Comparison of ENCODE assay signal across 16 cellular contexts in genomic region chr7:97025130-97025499, GRCh38. TPM values are rescaled to one million over a fixed set of nuclear protein-coding genes. Genes with fewer than 3 reads are reported as not detected.
DNase-seq lines count a peak whose midpoint lies in the region; ATAC-seq and TF ChIP-seq lines count a peak whose summit lies in the region.
"Had no signal": no experiment of that assay in that cellular context is flagged by ENCODE, and none has a peak within 500 bp of the region (broad histone marks: within the 10 kb centered on the region; RNA-seq: fewer than 3 reads in every experiment).

No MANE protein-coding gene starts in this region.

- H2BK5ac ChIP-seq in mesendoderm (ENCODE audit: low read length) = no peak overlapping the region

- POLR2A ChIA-PET in SK-N-SH (lab: Yijun Ruan, JAX) = no interaction called here

- H3K9me2 ChIP-seq in SK-N-SH = no peaks in the 10 kb centered on the region

- no peak for TF ChIP-seq EP300 in SK-N-SH (IDR thresholded peaks at IDR 0.05; ENCODE audit: borderline replicate concordance in 1 of 2, low read depth in 1 of 2, low read length in 1 of 2)

- no peak overlapping the region for H4K5ac ChIP-seq in mesendoderm (ENCODE audit: low read length)

- peaks cover 22% of the 10 kb centered on the region for H3K27me3 ChIP-seq in SK-N-SH (ENCODE audit: insufficient read depth)
- peaks cover 34% of the 10 kb centered on the region for H3K27me3 ChIP-seq in mesendoderm (ENCODE audit: insufficient read depth, low read length, poor library complexity)
- peaks cover 39 to 63% (median 60%) of the 10 kb centered on the region in 5 donors for H3K27me3 ChIP-seq in subcutaneous abdominal adipose tissue (ENCODE audit: control insufficient read depth in 5 of 5, insufficient read depth in 4 of 5, low read length in 5 of 5)

- H3K4me2 ChIP-seq in SK-N-SH = peak overlapping the region; percentile 97
- peak overlapping the region; percentile 94 for H3K4me2 ChIP-seq in mesendoderm (ENCODE audit: low read length)

- peak overlapping the region in 1 of 2 experiments; percentile 63; a peak in 3 of 4 replicates for H3K4me3 ChIP-seq in SK-N-SH (ENCODE audit: low read depth in 2 of 2, low read length in 1 of 2)
- H3K4me3 ChIP-seq in mesendoderm (ENCODE audit: low read length) = no peak overlapping the region
- H3K4me3 ChIP-seq in subcutaneous abdominal adipose tissue (ENCODE audit: low read depth in 1 of 5, low read length in 5 of 5) = peak overlapping the region in 4 of 5 donors; percentile 47 to 66 (median 53)

- WGBS in SK-N-SH (ENCODE audit: low lambda C conversion rate) = 72% methylated on average over 8 of the region's 8 CpGs
- no CpG with 5 or more reads among the region's 8 CpGs for WGBS in mesendoderm (ENCODE audit: extremely low coverage, insufficient coverage, low lambda C conversion rate)

- H3F3A ChIP-seq in SK-N-SH (replicated peaks; ENCODE audit: insufficient read depth) = no peaks in the 10 kb centered on the region

- peaks cover 80% of the 10 kb centered on the region for H3K27me3 Mint-ChIP-seq in activated T-helper 1 cell treated with anti-CD3 and anti-CD28 coated beads, Interleukin-12 subunit alpha, Interleukin-12 subunit beta, Interleukin-2, Interleukin-4 antibody, amounts not matched to agents 30 ng/mL and 10 ng/mL and 1 ng/mL, durations not matched to agents 14 hours and 24 hours and 36 hours (ENCODE audit: insufficient read depth)

- no peak for TF ChIP-seq RAD21 in SK-N-SH (IDR thresholded peaks at IDR 0.05; ENCODE audit: low read length)

- no peak overlapping the region for H4K8ac ChIP-seq in mesendoderm (ENCODE audit: low read depth, low read length)

- no peak overlapping the region for H3K4ac ChIP-seq in mesendoderm (ENCODE audit: low read depth, low read length)

- no peaks in the 10 kb centered on the region for H3K9me3 ChIP-seq in SK-N-SH
- H3K9me3 ChIP-seq in subcutaneous abdominal adipose tissue (ENCODE audit: control insufficient read depth in 5 of 5, low read length in 5 of 5) = no peaks in the 10 kb centered on the region
- H3K9me3 ChIP-seq: right atrium auricular region had no signal

- no peak overlapping the region for H3K27ac ChIP-seq in SK-N-SH (ENCODE audit: low read depth in 2 of 2, low read length in 1 of 2)
- no peak overlapping the region for H3K27ac ChIP-seq in mesendoderm (ENCODE audit: low read depth, low read length)
- no peak overlapping the region for H3K27ac ChIP-seq in subcutaneous abdominal adipose tissue (ENCODE audit: low read depth, low read length)
- H3K27ac ChIP-seq: right atrium auricular region had no signal

- H3K9me3 Mint-ChIP-seq in activated T-helper 1 cell treated with anti-CD3 and anti-CD28 coated beads, Interleukin-12 subunit alpha, Interleukin-12 subunit beta, Interleukin-2, Interleukin-4 antibody, amounts not matched to agents 30 ng/mL and 10 ng/mL and 1 ng/mL, durations not matched to agents 14 hours and 24 hours and 36 hours = no peaks in the 10 kb centered on the region

- peaks cover 0 to 12% of the 10 kb centered on the region in 2 experiments; a peak in 1 of 4 replicates for H3K4me1 ChIP-seq in SK-N-SH (ENCODE audit: control insufficient read depth in 1 of 2, insufficient read depth in 2 of 2, low read depth in 1 of 2, low read length in 1 of 2)
- peaks cover 4% of the 10 kb centered on the region for H3K4me1 ChIP-seq in mesendoderm (ENCODE audit: control insufficient read depth, low read depth, low read length)
- H3K4me1 ChIP-seq in subcutaneous abdominal adipose tissue (ENCODE audit: control insufficient read depth in 5 of 5, insufficient read depth in 5 of 5, low read length in 5 of 5) = peaks cover 5 to 54% (median 46%) of the 10 kb centered on the region in 5 donors

- no peaks in the 10 kb centered on the region for H4K20me1 ChIP-seq in SK-N-SH (ENCODE audit: insufficient read depth)

- H3K56ac ChIP-seq in mesendoderm (ENCODE audit: low read length) = no peak overlapping the region

- no peak overlapping the region for H2AFZ ChIP-seq in SK-N-SH (ENCODE audit: low read depth)

- ATAC-seq in SK-N-SH treated with all-trans-retinoic acid at 6 μM for 48 hours (no peak), GM18909 (IDR thresholded peaks at IDR 0.05; ENCODE audit: poor library complexity, unreplicated experiment) (no peak)

- DNase-seq in SK-N-SH = no peak
- DNase-seq in activated T-helper 1 cell treated with anti-CD3 and anti-CD28 coated beads, Interleukin-12 subunit alpha, Interleukin-12 subunit beta, Interleukin-2, Interleukin-4 antibody, amounts not matched to agents 30 ng/mL and 10 ng/mL and 1 ng/mL, durations not matched to agents 14 hours and 24 hours and 36 hours (ENCODE audit: low spot score) = no peak
- no peak for DNase-seq in mesendoderm
- no peak for DNase-seq in HK-2 (ENCODE audit: unreplicated experiment)
- DNase-seq in NCI-H1092 treated with DMSO at 0.1 percent for 48 hours (lab: John Stamatoyannopoulos, UW) = no peak
- DNase-seq: ACHN; activated CD4-positive, alpha-beta T cell treated with anti-CD3 and anti-CD28 coated beads, Interleukin-2, amount 50 U/mL, for 4 hours; stimulated activated naive CD4-positive, alpha-beta T cell; T1000 had no signal

- H2BK120ac ChIP-seq in mesendoderm (ENCODE audit: low read depth, low read length) = no peak overlapping the region

- H3K36me3 Mint-ChIP-seq in activated T-helper 1 cell treated with anti-CD3 and anti-CD28 coated beads, Interleukin-12 subunit alpha, Interleukin-12 subunit beta, Interleukin-2, Interleukin-4 antibody, amounts not matched to agents 30 ng/mL and 10 ng/mL and 1 ng/mL, durations not matched to agents 14 hours and 24 hours and 36 hours (ENCODE audit: low read depth) = peaks cover 8% of the 10 kb centered on the region

- H3K4me3 Mint-ChIP-seq in activated T-helper 1 cell treated with anti-CD3 and anti-CD28 coated beads, Interleukin-12 subunit alpha, Interleukin-12 subunit beta, Interleukin-2, Interleukin-4 antibody, amounts not matched to agents 30 ng/mL and 10 ng/mL and 1 ng/mL, durations not matched to agents 14 hours and 24 hours and 36 hours = no peak overlapping the region

- H3K79me2 ChIP-seq in SK-N-SH (ENCODE audit: insufficient read depth) (no peaks in the 10 kb centered on the region), mesendoderm (ENCODE audit: control insufficient read depth, insufficient read depth, low read length) (no peaks in the 10 kb centered on the region)

- H3K9ac ChIP-seq in SK-N-SH (no peak overlapping the region), mesendoderm (ENCODE audit: low read length) (no peak overlapping the region), subcutaneous abdominal adipose tissue (ENCODE audit: low read length in 5 of 5) (no peak overlapping the region)

- no peaks in the 10 kb centered on the region for H3K79me1 ChIP-seq in mesendoderm (ENCODE audit: low read length)

- H3K18ac ChIP-seq in mesendoderm (ENCODE audit: low read length) = no peak overlapping the region

- H3K23ac ChIP-seq in mesendoderm (ENCODE audit: low read length) = no peak overlapping the region

- peaks cover 27% of the 10 kb centered on the region for H3K4me1 Mint-ChIP-seq in activated T-helper 1 cell treated with anti-CD3 and anti-CD28 coated beads, Interleukin-12 subunit alpha, Interleukin-12 subunit beta, Interleukin-2, Interleukin-4 antibody, amounts not matched to agents 30 ng/mL and 10 ng/mL and 1 ng/mL, durations not matched to agents 14 hours and 24 hours and 36 hours (ENCODE audit: low read depth)

- peak overlapping the region; percentile 29 for H3K27ac Mint-ChIP-seq in activated T-helper 1 cell treated with anti-CD3 and anti-CD28 coated beads, Interleukin-12 subunit alpha, Interleukin-12 subunit beta, Interleukin-2, Interleukin-4 antibody, amounts not matched to agents 30 ng/mL and 10 ng/mL and 1 ng/mL, durations not matched to agents 14 hours and 24 hours and 36 hours

- intact Hi-C loops in activated T-helper 1 cell treated with anti-CD3 and anti-CD28 coated beads, Interleukin-12 subunit alpha, Interleukin-12 subunit beta, Interleukin-2, Interleukin-4 antibody, amounts not matched to agents 30 ng/mL and 10 ng/mL and 1 ng/mL, durations not matched to agents 14 hours and 24 hours and 36 hours (cut with micrococcal nuclease) = loop anchor here (5.0 kb wide), 1 partner anchor 33 kb away; no protein-coding TSS in a partner anchor

- H3K36me3 ChIP-seq in SK-N-SH (replicated peaks in 1 of 2; ENCODE audit: control insufficient read depth in 1 of 2, insufficient read depth in 2 of 2, low read length in 1 of 2) (no peaks in the 10 kb centered on the region), mesendoderm (ENCODE audit: control insufficient read depth, insufficient read depth, low read length) (no peaks in the 10 kb centered on the region), subcutaneous abdominal adipose tissue (ENCODE audit: control insufficient read depth in 5 of 5, insufficient read depth in 5 of 5, low read length in 5 of 5) (no peaks in the 10 kb centered on the region)
- H3K36me3 ChIP-seq: right atrium auricular region had no signal

- no peak for TF ChIP-seq CTCF in SK-N-SH (IDR thresholded peaks at IDR 0.05)

- no peak overlapping the region for H2AK5ac ChIP-seq in mesendoderm (ENCODE audit: low read length)

- CTCF ChIA-PET in SK-N-SH (lab: Yijun Ruan, JAX) = interaction anchor here (1.3 to 8.2 kb wide), 9 partner anchors 8 to 1301 kb away, joined by 3 to 156 read pairs (median 23); no protein-coding TSS in a partner anchor

- H2BK15ac ChIP-seq in mesendoderm (replicated peaks; ENCODE audit: low read depth) = no peak overlapping the region

TF ChIP-seq in SK-N-SH treated with all-trans-retinoic acid at 6 μM for 48 hours, 23 proteins besides CTCF, POLR2A, EP300 and RAD21 (continues in another document):
- TF ChIP-seq PPARA (CRISPR knock-in tag; IDR thresholded peaks at IDR 0.05; ENCODE audit: borderline replicate concordance) (no peak), ESRRG (CRISPR knock-in tag; IDR thresholded peaks at IDR 0.05) (no peak)

RNA-seq across cellular contexts. Expression of gene DLX5, which starts 0.5 kb away (rescaled TPM):
- 0.06 TPM in 1 of 2 replicates, not detected in the other for polyA plus RNA-seq in SK-N-SH (2012; rRNA removed)
- polyA plus RNA-seq in SK-N-SH (2012; cell fraction: cytosol; rRNA removed) = 0.08 and 0.26 TPM in 2 replicates
- 0.11 and 0.15 TPM in 2 replicates for polyA plus RNA-seq in SK-N-SH (2012; cell fraction: nucleus; rRNA removed)
- total RNA-seq in activated T-helper 1 cell treated with anti-CD3 and anti-CD28 coated beads, Interleukin-12 subunit alpha, Interleukin-12 subunit beta, Interleukin-2, Interleukin-4 antibody, amounts not matched to agents 30 ng/mL and 10 ng/mL and 1 ng/mL, durations not matched to agents 14 hours and 24 hours and 36 hours = not detected in 2 replicates
- polyA plus RNA-seq in mesendoderm (2013, experiment 1 of 2) = 0.29 TPM
- 0.42 TPM for polyA plus RNA-seq in mesendoderm (2013, experiment 2 of 2)
- total RNA-seq: dermis microvascular lymphatic vessel endothelial cell, kidney epithelial cell, right atrium auricular region had no signal
- polyA plus RNA-seq: aorta had no signal

RNA-seq across cellular contexts. Expression of gene DLX6, which starts 19.8 kb away (rescaled TPM):
- 0.23 and 0.37 TPM in 2 replicates for polyA plus RNA-seq in SK-N-SH (2012; rRNA removed)
- polyA plus RNA-seq in SK-N-SH (2012; cell fraction: cytosol; rRNA removed) = 0.21 and 0.41 TPM in 2 replicates
- polyA plus RNA-seq in SK-N-SH (2012; cell fraction: nucleus; rRNA removed) = 0.35 and 1.1 TPM in 2 replicates
- total RNA-seq in activated T-helper 1 cell treated with anti-CD3 and anti-CD28 coated beads, Interleukin-12 subunit alpha, Interleukin-12 subunit beta, Interleukin-2, Interleukin-4 antibody, amounts not matched to agents 30 ng/mL and 10 ng/mL and 1 ng/mL, durations not matched to agents 14 hours and 24 hours and 36 hours = not detected in 2 replicates
- 0.21 TPM for polyA plus RNA-seq in mesendoderm (2013, experiment 1 of 2)
- polyA plus RNA-seq in mesendoderm (2013, experiment 2 of 2) = 0.14 TPM
- total RNA-seq: dermis microvascular lymphatic vessel endothelial cell, kidney epithelial cell, right atrium auricular region had no signal
